1 cellular context compared by ENCODE assay signal in genomic region chr5:83077662-83078261, GRCh38.
TF ChIP-seq lines count a peak whose summit lies in the region.

No MANE protein-coding gene starts in this region.

TF ChIP-seq in HEK293, 187 proteins besides CTCF, POLR2A, EP300 and RAD21 (continued from another document):
- peak; percentile 37; the same call in 1 of the 2 replicates for TF ChIP-seq ZBTB10 (tag by site-specific recombination; IDR thresholded peaks at IDR 0.05)
- TF ChIP-seq ZNF76 (tag by site-specific recombination; IDR thresholded peaks at IDR 0.05; ENCODE audit: borderline replicate concordance, low read depth) = peak; percentile 73
- TF ChIP-seq KLF10 (tag by site-specific recombination; IDR thresholded peaks at IDR 0.05) = 0 out of 2 replicates have a peak, but pooled peaks have one; percentile 9
- TF ChIP-seq ZNF366 (tag by site-specific recombination; conservative IDR thresholded peaks at IDR 0.05) = no peak
- TF ChIP-seq MZF1 (tag by site-specific recombination; IDR thresholded peaks at IDR 0.05; ENCODE audit: borderline replicate concordance) = peak; percentile 61; the same call in 1 of the 2 replicates
- TF ChIP-seq ZNF518A (tag by site-specific recombination; conservative IDR thresholded peaks at IDR 0.05; ENCODE audit: low read depth) = peak; percentile 82
